ENCODE assay signal across 8 cellular contexts in the genomic region with DNA sequence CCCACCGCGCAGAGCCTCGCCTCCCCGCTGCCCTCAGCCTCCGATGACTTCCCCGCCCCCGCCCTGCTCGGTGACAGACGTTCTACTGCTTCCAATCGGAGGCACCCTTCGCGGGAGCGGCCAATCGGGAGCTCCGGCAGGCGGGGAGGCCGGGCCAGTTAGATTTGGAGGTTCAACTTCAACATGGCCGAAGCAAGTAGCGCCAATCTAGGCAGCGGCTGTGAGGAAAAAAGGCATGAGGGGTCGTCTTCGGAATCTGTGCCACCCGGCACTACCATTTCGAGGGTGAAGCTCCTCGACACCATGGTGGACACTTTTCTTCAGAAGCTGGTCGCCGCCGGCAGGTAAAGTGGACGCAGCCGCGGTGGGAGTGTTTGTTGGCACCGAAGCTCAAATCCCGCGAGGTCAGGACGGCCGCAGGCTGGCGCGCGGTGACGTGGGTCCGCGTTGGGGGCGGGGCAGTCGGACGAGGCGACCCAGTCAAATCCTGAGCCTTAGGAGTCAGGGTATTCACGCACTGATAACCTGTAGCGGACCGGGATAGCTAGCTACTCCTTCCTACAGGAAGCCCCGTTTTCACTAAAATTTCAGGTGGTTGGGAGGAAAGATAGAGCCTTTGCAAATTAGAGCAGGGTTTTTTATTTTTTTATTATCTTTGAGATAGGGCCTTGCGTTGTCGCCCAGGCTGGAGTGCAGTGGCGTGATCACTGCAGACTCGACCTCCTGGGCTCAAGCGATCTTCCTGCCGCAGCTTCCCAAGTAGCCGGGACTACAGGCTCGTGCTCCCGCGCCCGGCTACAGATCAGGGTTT. TPM values are rescaled to one million over a fixed set of nuclear protein-coding genes. Genes with fewer than 3 reads are reported as not detected.
DNase-seq lines count a peak whose midpoint lies in the region; ATAC-seq and TF ChIP-seq lines count a peak whose summit lies in the region.

A gene with protein sequence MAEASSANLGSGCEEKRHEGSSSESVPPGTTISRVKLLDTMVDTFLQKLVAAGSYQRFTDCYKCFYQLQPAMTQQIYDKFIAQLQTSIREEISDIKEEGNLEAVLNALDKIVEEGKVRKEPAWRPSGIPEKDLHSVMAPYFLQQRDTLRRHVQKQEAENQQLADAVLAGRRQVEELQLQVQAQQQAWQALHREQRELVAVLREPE (plus strand): TSS at position 175 of the 811 bp plus-strand sequence. CDS start 9 bp downstream, at position 184.

- H2AFZ ChIP-seq in neural progenitor cell (replicated peaks) = peak within 1 kb of the TSS; percentile 98

- peak within 1 kb of the TSS; percentile 99 for H3K4me3 ChIP-seq in HEK293 (ENCODE audit: low read depth, low read length)
- peak within 1 kb of the TSS; percentile 76 for H3K4me3 ChIP-seq in SJSA1
- peak within 1 kb of the TSS; percentile 82 for H3K4me3 ChIP-seq in neural progenitor cell
- peak within 1 kb of the TSS; percentile 94 to 97 for H3K4me3 ChIP-seq in stomach smooth muscle (ENCODE audit: low read length in 2 of 2)

- POLR2A ChIA-PET in HEK293 (lab: Yijun Ruan, JAX) = interaction anchor here (0.5 to 2.7 kb wide), 29 partner anchors 8 to 236 kb away, joined by 3 to 49 read pairs (median 4); a partner anchor contains a TSS

- peaks cover 9% of the 10 kb centered on the region for H4K20me1 ChIP-seq in neural progenitor cell (ENCODE audit: low read depth)

- peak within 1 kb of the TSS; percentile 98 for H3K27ac Mint-ChIP-seq in neural progenitor cell

- peaks cover 6% of the 10 kb centered on the region for H3F3A ChIP-seq in neural progenitor cell (ENCODE audit: low read depth)

- H3K27me3 Mint-ChIP-seq in neural progenitor cell (ENCODE audit: insufficient read depth, low read depth) = peaks cover 2% of the 10 kb centered on the region

- H3K4me1 Mint-ChIP-seq in neural progenitor cell = peaks cover 12% of the 10 kb centered on the region

- peak; percentile 80 for DNase-seq in GF-D8 (lab: John Stamatoyannopoulos, UW)
- peak; percentile 91 for DNase-seq in MV-4-11 (lab: John Stamatoyannopoulos, UW)
- DNase-seq in SJSA1 (ENCODE audit: low read depth in 1 of 2, low spot score in 2 of 2) = peak; percentile 97 to 99
- DNase-seq in activated naive CD4-positive, alpha-beta T cell (lab: John Stamatoyannopoulos, UW) = peak; percentile 87 to 93 (median 92)
- peak; percentile 88 to 95 for DNase-seq in foreskin keratinocyte
- DNase-seq in neural progenitor cell (ENCODE audit: low spot score) = peak; percentile 97

- peaks cover 40% of the 10 kb centered on the region for H3K79me2 ChIP-seq in neural progenitor cell (ENCODE audit: low read depth)

- H3K9ac ChIP-seq in neural progenitor cell (peak within 1 kb of the TSS; percentile 92), stomach smooth muscle (ENCODE audit: low read length in 2 of 2) (peak within 1 kb of the TSS; percentile 82 to 98)

- H3K27ac ChIP-seq in HEK293 (ENCODE audit: extremely low read depth, low read depth, low read length) (peak within 1 kb of the TSS; percentile 91), SJSA1 (peak within 1 kb of the TSS; percentile 95), foreskin keratinocyte (peak within 1 kb of the TSS; percentile 89), neural progenitor cell (peak within 1 kb of the TSS; percentile 97), stomach smooth muscle (ENCODE audit: low read length) (peak within 1 kb of the TSS; percentile 90)

- peak within 1 kb of the TSS; percentile 94 for H3K4me3 Mint-ChIP-seq in neural progenitor cell

- H3K9me3 ChIP-seq in HEK293 (ENCODE audit: control insufficient read depth, insufficient read depth, low read depth, low read length) = no peaks in the 10 kb centered on the region
- no peaks in the 10 kb centered on the region for H3K9me3 ChIP-seq in SJSA1 (replicated peaks)
- no peaks in the 10 kb centered on the region for H3K9me3 ChIP-seq in neural progenitor cell (ENCODE audit: low read depth)
- H3K9me3 ChIP-seq in stomach smooth muscle (ENCODE audit: control insufficient read depth in 2 of 2, low read length in 2 of 2) = no peaks in the 10 kb centered on the region

- H3K4me1 ChIP-seq in HEK293 (ENCODE audit: control insufficient read depth, insufficient read depth, low read length) = no peaks in the 10 kb centered on the region
- H3K4me1 ChIP-seq in SJSA1 (replicated peaks) = peaks cover 15% of the 10 kb centered on the region
- H3K4me1 ChIP-seq in foreskin keratinocyte = peaks cover 13% of the 10 kb centered on the region
- peaks cover 10% of the 10 kb centered on the region for H3K4me1 ChIP-seq in neural progenitor cell
- peaks cover 16% of the 10 kb centered on the region for H3K4me1 ChIP-seq in stomach smooth muscle (ENCODE audit: control insufficient read depth, insufficient read depth, low read length)

- CTCF ChIA-PET in HEK293 (lab: Yijun Ruan, JAX) = interaction anchor here (0.6 to 3.9 kb wide), 10 partner anchors 12 to 625 kb away, joined by 3 to 29 read pairs (median 3); no protein-coding TSS in a partner anchor

- H3K4me2 ChIP-seq in neural progenitor cell = peak within 1 kb of the TSS; percentile 93

- TF ChIP-seq CTCF in HEK293 (tag by site-specific recombination; IDR thresholded peaks at IDR 0.05) = no peak
- no peak for TF ChIP-seq CTCF in foreskin keratinocyte (conservative IDR thresholded peaks at IDR 0.05)
- TF ChIP-seq CTCF in neural progenitor cell (IDR thresholded peaks at IDR 0.05) = no peak

- no peaks in the 10 kb centered on the region for H3K9me3 Mint-ChIP-seq in neural progenitor cell

- ATAC-seq in foreskin keratinocyte = peak; percentile 84

- peaks cover 7% of the 10 kb centered on the region for H3K36me3 Mint-ChIP-seq in neural progenitor cell

- peaks cover 8 to 43% of the 10 kb centered on the region in 2 experiments; a peak in 2 of 3 replicates for H3K36me3 ChIP-seq in HEK293 (ENCODE audit: control insufficient read depth in 2 of 2, insufficient read depth in 1 of 2, low read length in 2 of 2)
- peaks cover 56% of the 10 kb centered on the region for H3K36me3 ChIP-seq in SJSA1
- H3K36me3 ChIP-seq in neural progenitor cell = no peaks in the 10 kb centered on the region
- peaks cover 14 to 28% of the 10 kb centered on the region in 2 donors for H3K36me3 ChIP-seq in stomach smooth muscle (ENCODE audit: control insufficient read depth in 2 of 2, insufficient read depth in 2 of 2, low read length in 2 of 2)

- no peaks in the 10 kb centered on the region for H3K27me3 ChIP-seq in SJSA1 (replicated peaks)
- H3K27me3 ChIP-seq in foreskin keratinocyte = no peaks in the 10 kb centered on the region
- no peaks in the 10 kb centered on the region for H3K27me3 ChIP-seq in neural progenitor cell
- no peaks in the 10 kb centered on the region for H3K27me3 ChIP-seq in stomach smooth muscle (ENCODE audit: control insufficient read depth in 1 of 2, insufficient read depth in 2 of 2, low read length in 2 of 2)

TF ChIP-seq in HEK293, 187 proteins besides CTCF, POLR2A, EP300 and RAD21 (continues in another document):
- TF ChIP-seq IKZF3 (tag by site-specific recombination; IDR thresholded peaks at IDR 0.05) (peak; percentile 71), ZNF830 (tag by site-specific recombination; IDR thresholded peaks at IDR 0.05; ENCODE audit: low read depth) (no peak)
- TF ChIP-seq, protein P1, sequence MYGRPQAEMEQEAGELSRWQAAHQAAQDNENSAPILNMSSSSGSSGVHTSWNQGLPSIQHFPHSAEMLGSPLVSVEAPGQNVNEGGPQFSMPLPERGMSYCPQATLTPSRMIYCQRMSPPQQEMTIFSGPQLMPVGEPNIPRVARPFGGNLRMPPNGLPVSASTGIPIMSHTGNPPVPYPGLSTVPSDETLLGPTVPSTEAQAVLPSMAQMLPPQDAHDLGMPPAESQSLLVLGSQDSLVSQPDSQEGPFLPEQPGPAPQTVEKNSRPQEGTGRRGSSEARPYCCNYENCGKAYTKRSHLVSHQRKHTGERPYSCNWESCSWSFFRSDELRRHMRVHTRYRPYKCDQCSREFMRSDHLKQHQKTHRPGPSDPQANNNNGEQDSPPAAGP (tag by site-specific recombination; IDR thresholded peaks at IDR 0.05) = peak; percentile 38; the same call in 1 of the 2 replicates
- TF ChIP-seq, protein P2, sequence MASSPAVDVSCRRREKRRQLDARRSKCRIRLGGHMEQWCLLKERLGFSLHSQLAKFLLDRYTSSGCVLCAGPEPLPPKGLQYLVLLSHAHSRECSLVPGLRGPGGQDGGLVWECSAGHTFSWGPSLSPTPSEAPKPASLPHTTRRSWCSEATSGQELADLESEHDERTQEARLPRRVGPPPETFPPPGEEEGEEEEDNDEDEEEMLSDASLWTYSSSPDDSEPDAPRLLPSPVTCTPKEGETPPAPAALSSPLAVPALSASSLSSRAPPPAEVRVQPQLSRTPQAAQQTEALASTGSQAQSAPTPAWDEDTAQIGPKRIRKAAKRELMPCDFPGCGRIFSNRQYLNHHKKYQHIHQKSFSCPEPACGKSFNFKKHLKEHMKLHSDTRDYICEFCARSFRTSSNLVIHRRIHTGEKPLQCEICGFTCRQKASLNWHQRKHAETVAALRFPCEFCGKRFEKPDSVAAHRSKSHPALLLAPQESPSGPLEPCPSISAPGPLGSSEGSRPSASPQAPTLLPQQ (tag by site-specific recombination; IDR thresholded peaks at IDR 0.05) = peak; percentile 62; the same call in 1 of the 2 replicates
- TF ChIP-seq, protein P3, sequence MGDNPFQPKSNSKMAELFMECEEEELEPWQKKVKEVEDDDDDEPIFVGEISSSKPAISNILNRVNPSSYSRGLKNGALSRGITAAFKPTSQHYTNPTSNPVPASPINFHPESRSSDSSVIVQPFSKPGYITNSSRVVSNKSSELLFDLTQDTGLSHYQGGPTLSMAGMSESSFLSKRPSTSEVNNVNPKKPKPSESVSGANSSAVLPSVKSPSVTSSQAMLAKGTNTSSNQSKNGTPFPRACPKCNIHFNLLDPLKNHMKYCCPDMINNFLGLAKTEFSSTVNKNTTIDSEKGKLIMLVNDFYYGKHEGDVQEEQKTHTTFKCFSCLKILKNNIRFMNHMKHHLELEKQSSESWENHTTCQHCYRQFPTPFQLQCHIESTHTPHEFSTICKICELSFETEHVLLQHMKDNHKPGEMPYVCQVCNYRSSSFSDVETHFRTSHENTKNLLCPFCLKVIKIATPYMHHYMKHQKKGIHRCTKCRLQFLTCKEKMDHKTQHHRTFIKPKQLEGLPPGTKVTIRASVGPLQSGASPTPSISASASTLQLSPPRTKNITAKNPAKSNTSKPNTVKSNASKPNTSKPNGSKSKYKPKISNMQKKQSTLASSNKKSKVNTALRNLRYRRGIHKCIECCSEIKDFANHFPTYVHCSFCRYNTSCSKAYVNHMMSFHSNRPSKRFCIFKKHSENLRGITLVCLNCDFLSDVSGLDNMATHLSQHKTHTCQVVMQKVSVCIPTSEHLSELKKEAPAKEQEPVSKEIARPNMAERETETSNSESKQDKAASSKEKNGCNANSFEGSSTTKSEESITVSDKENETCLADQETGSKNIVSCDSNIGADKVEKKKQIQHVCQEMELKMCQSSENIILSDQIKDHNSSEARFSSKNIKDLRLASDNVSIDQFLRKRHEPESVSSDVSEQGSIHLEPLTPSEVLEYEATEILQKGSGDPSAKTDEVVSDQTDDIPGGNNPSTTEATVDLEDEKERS (tag by site-specific recombination; IDR thresholded peaks at IDR 0.05) = 0 out of 2 replicates have a peak, but pooled peaks have one; percentile 7

RNA-seq across cellular contexts. Expression of the gene that starts here (rescaled TPM):
- total RNA-seq in SJSA1 (2014; rRNA removed; shearing (Covaris generic)) = 85.6 and 100 TPM in 2 replicates
- total RNA-seq in foreskin keratinocyte = 54.7 and 56.2 TPM in 2 replicates
- 75.0 and 76.1 TPM in 2 replicates for polyA plus RNA-seq in foreskin keratinocyte
- total RNA-seq in neural progenitor cell (ENCODE audit: low replicate concordance) = 99.3 and 103 TPM in 2 replicates

Comparison
In these comparisons a context has a peak if more than half of its experiments do, and no peak if none do; other contexts are left out.
1. Peak in every context shown above with its lines: DNase-seq, ATAC-seq, H3K4me3 ChIP-seq and H3K27ac ChIP-seq.